ENCODE assay signal across 20 cellular contexts in genomic region chr4:103496800-103497199, GRCh38.
DNase-seq lines count a peak whose midpoint lies in the region; ATAC-seq, FAIRE-seq and TF ChIP-seq lines count a peak whose summit lies in the region.
"Had no signal": no experiment of that assay in that cellular context is flagged by ENCODE, and none has a peak within 500 bp of the region (broad histone marks: within the 10 kb centered on the region; RNA-seq: fewer than 3 reads in every experiment).

No MANE protein-coding gene starts in this region.

- H3K9me2 ChIP-seq in OCI-LY7 (ENCODE audit: insufficient read depth, low read length) = no peaks in the 10 kb centered on the region

- H3K36me3 Mint-ChIP-seq in neural progenitor cell = no peaks in the 10 kb centered on the region

- no peaks in the 10 kb centered on the region for H3K27me3 Mint-ChIP-seq in neural progenitor cell (ENCODE audit: insufficient read depth, low read depth)

- H3K36me3 ChIP-seq in neural progenitor cell = no peaks in the 10 kb centered on the region
- H3K36me3 ChIP-seq in OCI-LY7 (ENCODE audit: insufficient read depth, low read length) = no peaks in the 10 kb centered on the region
- H3K36me3 ChIP-seq: BLaER1 treated with 17β-estradiol and CSF1 and Interleukin-3, amounts not matched to agents 10 nM and 100 nM had no signal

- H3K4me2 ChIP-seq in neural progenitor cell (no peak overlapping the region), OCI-LY7 (ENCODE audit: low read length) (no peak overlapping the region)
- H3K4me2 ChIP-seq: BLaER1 treated with 17β-estradiol and CSF1 and Interleukin-3, amounts not matched to agents 10 nM and 100 nM; GM23338; KMS-11 had no signal

- H3K4me3 ChIP-seq in neural progenitor cell = no peak overlapping the region
- H3K4me3 ChIP-seq in OCI-LY7 (ENCODE audit: low read depth, low read length, poor library complexity, severe bottlenecking) = no peak overlapping the region
- H3K4me3 ChIP-seq: BLaER1 treated with 17β-estradiol and CSF1 and Interleukin-3, amounts not matched to agents 10 nM and 100 nM; GM23338 had no signal

- H3K4me3 Mint-ChIP-seq in neural progenitor cell = no peak overlapping the region
- H3K4me3 Mint-ChIP-seq: GM23338; T-helper 1 cell treated with Interleukin-12 subunit alpha and Interleukin-12 subunit beta and Interleukin-4 antibody, amounts not matched to agents 30 μg/mL and 1 μg/mL, for 36 hours had no signal

- CTCF ChIA-PET in OCI-LY7 (lab: Charles Lee; ENCODE audit: unreplicated experiment) = no interaction called here

- no peaks in the 10 kb centered on the region for H3K4me1 Mint-ChIP-seq in neural progenitor cell
- H3K4me1 Mint-ChIP-seq: GM23338 had no signal

- H3K79me2 ChIP-seq in neural progenitor cell (ENCODE audit: low read depth) (no peaks in the 10 kb centered on the region), OCI-LY7 (ENCODE audit: insufficient read depth, low read depth, low read length) (no peaks in the 10 kb centered on the region)

- no peak overlapping the region for H3K27ac ChIP-seq in neural progenitor cell
- no peak overlapping the region for H3K27ac ChIP-seq in OCI-LY7 (ENCODE audit: low read depth, low read length, poor library complexity, severe bottlenecking)
- H3K27ac ChIP-seq: BLaER1 treated with 17β-estradiol and CSF1 and Interleukin-3, amounts not matched to agents 10 nM and 100 nM; KMS-11 had no signal

- H2AFZ ChIP-seq in neural progenitor cell (replicated peaks) = no peak overlapping the region
- no peak overlapping the region for H2AFZ ChIP-seq in OCI-LY7 (ENCODE audit: low read length)
- H2AFZ ChIP-seq: GM23338 had no signal

- TF ChIP-seq CTCF in neural progenitor cell (IDR thresholded peaks at IDR 0.05) = no peak
- TF ChIP-seq CTCF in OCI-LY7 (conservative IDR thresholded peaks at IDR 0.05; ENCODE audit: low read length) = no peak

- ATAC-seq in HG02885 (IDR thresholded peaks at IDR 0.05; ENCODE audit: poor library complexity, unreplicated experiment) (peak; percentile 15), HG03520 (IDR thresholded peaks at IDR 0.05; ENCODE audit: unreplicated experiment) (peak; percentile 11), GM21526 (IDR thresholded peaks at IDR 0.05; ENCODE audit: low FRiP score, unreplicated experiment) (no peak)
- ATAC-seq: GM23338, HepG2 had no signal

- H3K9me3 ChIP-seq in neural progenitor cell (ENCODE audit: low read depth) (no peaks in the 10 kb centered on the region), OCI-LY7 (ENCODE audit: low read length) (no peaks in the 10 kb centered on the region)

- H3K9me3 Mint-ChIP-seq in neural progenitor cell = peaks cover 3% of the 10 kb centered on the region
- H3K9me3 Mint-ChIP-seq: T-helper 1 cell treated with Interleukin-12 subunit alpha and Interleukin-12 subunit beta and Interleukin-4 antibody, amounts not matched to agents 30 μg/mL and 1 μg/mL, for 36 hours had no signal

- no peaks in the 10 kb centered on the region for H3F3A ChIP-seq in neural progenitor cell (ENCODE audit: low read depth)

- intact Hi-C loops in OCI-LY7 (cut with micrococcal nuclease; ENCODE audit: unreplicated experiment) = no loop called here

- no peaks in the 10 kb centered on the region for H3K27me3 ChIP-seq in neural progenitor cell
- H3K27me3 ChIP-seq: BLaER1 treated with 17β-estradiol and CSF1 and Interleukin-3, amounts not matched to agents 10 nM and 100 nM had no signal

- H3K4me1 ChIP-seq in neural progenitor cell = no peaks in the 10 kb centered on the region
- H3K4me1 ChIP-seq in OCI-LY7 (ENCODE audit: insufficient read depth, low read length, poor library complexity, severe bottlenecking) = no peaks in the 10 kb centered on the region
- H3K4me1 ChIP-seq: BLaER1 treated with 17β-estradiol and CSF1 and Interleukin-3, amounts not matched to agents 10 nM and 100 nM had no signal

- peak overlapping the region; percentile 7 for H3K27ac Mint-ChIP-seq in neural progenitor cell
- H3K27ac Mint-ChIP-seq: GM23338; T-helper 1 cell treated with Interleukin-12 subunit alpha and Interleukin-12 subunit beta and Interleukin-4 antibody, amounts not matched to agents 30 μg/mL and 1 μg/mL, for 36 hours had no signal

- no peak overlapping the region for H3K9ac ChIP-seq in neural progenitor cell
- H3K9ac ChIP-seq: BLaER1 treated with 17β-estradiol and CSF1 and Interleukin-3, amounts not matched to agents 10 nM and 100 nM; KMS-11 had no signal

- FAIRE-seq in RCC 7860 (lab: Jason Lieb, UNC) = no peak
- FAIRE-seq: HepG2 had no signal

- DNase-seq in NCI-H82 (lab: John Stamatoyannopoulos, UW) (peak; percentile 36), NCI-H82 treated with DMSO at 0.1 percent for 48 hours (lab: John Stamatoyannopoulos, UW; ENCODE audit: unreplicated experiment) (no peak), neural progenitor cell (ENCODE audit: low spot score) (no peak), OCI-LY7 (ENCODE audit: low spot score) (no peak), RCC 7860 (ENCODE audit: low spot score) (no peak)
- DNase-seq: 8988T, DMS153, NCI-H1092, NCI-H2107, NCI-H345, NCI-H69, SHP77 treated with DMSO at 0.1 percent for 48 hours had no signal

- no TSS peak for BruUV-seq in OCI-LY7 (replicated peaks; lab: Mats Ljungman, UMichigan)

- H4K20me1 ChIP-seq in neural progenitor cell (ENCODE audit: low read depth) (no peaks in the 10 kb centered on the region), OCI-LY7 (ENCODE audit: insufficient read depth, low read length) (no peaks in the 10 kb centered on the region)
- H4K20me1 ChIP-seq: BLaER1 treated with 17β-estradiol and CSF1 and Interleukin-3, amounts not matched to agents 10 nM and 100 nM had no signal

- POLR2A ChIA-PET in OCI-LY7 (lab: Charles Lee) = no interaction called here
